ENCODE assay signal across 8 cellular contexts in the genomic region with DNA sequence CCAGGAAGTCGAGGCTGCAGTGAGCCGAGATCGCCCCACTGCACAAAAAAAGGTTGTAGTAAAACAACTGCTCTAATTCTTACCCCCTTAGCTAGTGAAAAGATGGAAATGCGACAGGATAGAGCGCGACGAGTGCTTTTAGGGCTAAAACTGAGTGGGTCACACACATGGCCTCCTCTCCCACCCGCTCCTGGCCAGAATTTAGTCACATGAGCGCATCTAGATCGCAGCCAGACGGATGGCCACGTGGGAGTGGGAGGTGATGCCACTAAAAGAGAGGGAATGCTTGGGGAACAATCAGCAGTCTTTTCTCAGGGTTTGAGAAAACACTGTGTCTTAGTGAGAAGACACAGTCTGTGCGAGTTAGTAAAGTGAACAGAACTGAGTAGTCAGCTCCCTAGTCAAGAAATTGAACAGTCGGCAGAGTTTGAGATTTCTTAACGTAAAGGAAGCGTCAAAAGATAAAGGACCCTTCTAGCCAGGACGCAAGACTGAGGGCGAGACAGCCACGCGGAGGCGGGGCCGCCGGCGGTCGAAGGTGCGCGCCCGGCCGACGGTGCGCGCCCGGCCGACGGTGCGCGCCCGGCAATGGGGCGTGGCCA. TPM values are rescaled to one million over a fixed set of nuclear protein-coding genes. Genes with fewer than 3 reads are reported as not detected.
DNase-seq lines count a peak whose midpoint lies in the region; ATAC-seq and TF ChIP-seq lines count a peak whose summit lies in the region.

No MANE protein-coding gene starts in this region.

- H3K9me3 ChIP-seq in PC-9 (ENCODE audit: insufficient read depth, low read depth) (no peaks in the 10 kb centered on the region), esophagus squamous epithelium (no peaks in the 10 kb centered on the region)

- peaks cover 10% of the 10 kb centered on the region; the same call in 1 of the 2 replicates for H3K79me2 ChIP-seq in PC-9 (ENCODE audit: low read depth)

- H3K4me2 ChIP-seq in PC-9 = peak overlapping the region; percentile 96

- no peaks in the 10 kb centered on the region; the same call in 1 of the 2 replicates for H3F3A ChIP-seq in PC-9 (ENCODE audit: insufficient read depth, low read depth)

- H2AFZ ChIP-seq in PC-9 = peak overlapping the region; percentile 87

- DNase-seq in PC-9 (no peak), esophagus squamous epithelium (lab: John Stamatoyannopoulos, UW) (no peak), skeletal muscle cell (ENCODE audit: low read depth) (no peak)
- DNase-seq in activated effector memory CD4-positive, alpha-beta T cell treated with anti-CD3 and anti-CD28 coated beads, Interleukin-2, amount 50 U/mL, for 16 hours = no peak
- DNase-seq in activated CD4-positive, alpha-beta T cell treated with anti-CD3 and anti-CD28 coated beads, Interleukin-2, amount 50 U/mL, for 48 hours = no peak

- peaks cover 30% of the 10 kb centered on the region for H3K27me3 ChIP-seq in PC-9 (ENCODE audit: insufficient read depth, low read depth)
- peaks cover 0 to 16% (median 0%) of the 10 kb centered on the region in 4 donors for H3K27me3 ChIP-seq in esophagus squamous epithelium

- WGBS in esophagus squamous epithelium, 2 donors = 16 to 18% methylated on average over 32 to 39 of the region's 39 CpGs

- POLR2A ChIA-PET in PC-9 (lab: Charles Lee; ENCODE audit: unreplicated experiment) = interaction anchor here (0.6 to 0.8 kb wide), 2 partner anchors 19 to 127 kb away, joined by 6 to 7 read pairs; no protein-coding TSS in a partner anchor

- intact Hi-C loops in PC-9 (cut with micrococcal nuclease; ENCODE audit: unreplicated experiment) (loop anchor here (1.0 kb wide), 1 partner anchor 43 kb away; no protein-coding TSS in a partner anchor), esophagus squamous epithelium (cut with DNase I) (no loop called here)

- CTCF ChIA-PET in PC-9 (lab: Charles Lee) = no interaction called here

- H3K27ac ChIP-seq in PC-9 = no peak overlapping the region
- H3K27ac ChIP-seq in esophagus squamous epithelium = peak overlapping the region; percentile 90 to 97 (median 92)

- 0 out of 2 replicates have a peak, but pooled peaks cover 5% of the 10 kb centered on the region for H4K20me1 ChIP-seq in PC-9 (ENCODE audit: insufficient read depth)

- TF ChIP-seq CTCF in PC-9 (conservative IDR thresholded peaks at IDR 0.05) = no peak
- no peak for TF ChIP-seq CTCF in esophagus squamous epithelium (IDR thresholded peaks at IDR 0.05)

- no peaks in the 10 kb centered on the region for H3K9me2 ChIP-seq in PC-9 (ENCODE audit: insufficient read depth)

- no peak for TF ChIP-seq POLR2A in esophagus squamous epithelium (IDR thresholded peaks at IDR 0.05)

- no TSS peak for BruUV-seq in PC-9 (replicated peaks; lab: Mats Ljungman, UMichigan)

- peak; percentile 1 for ATAC-seq in GM21526 (IDR thresholded peaks at IDR 0.05; ENCODE audit: low FRiP score, unreplicated experiment)
- ATAC-seq in HG02885 (IDR thresholded peaks at IDR 0.05; ENCODE audit: poor library complexity, unreplicated experiment) = no peak
- ATAC-seq in GM19395 (IDR thresholded peaks at IDR 0.05; ENCODE audit: unreplicated experiment) = no peak

- no peaks in the 10 kb centered on the region for H3K36me3 ChIP-seq in PC-9 (ENCODE audit: low read depth)
- H3K36me3 ChIP-seq in esophagus squamous epithelium = peaks cover 0 to 18% (median 7%) of the 10 kb centered on the region in 3 donors

- H3K4me3 ChIP-seq in PC-9 (peak overlapping the region; percentile 79), esophagus squamous epithelium (peak overlapping the region; percentile 65 to 96 (median 78)), skeletal muscle cell (ENCODE audit: low read depth, low read length) (peak overlapping the region; percentile 94)

- peaks cover 13% of the 10 kb centered on the region; the same call in 1 of the 2 replicates for H3K4me1 ChIP-seq in PC-9 (replicated peaks; ENCODE audit: insufficient read depth)
- H3K4me1 ChIP-seq in esophagus squamous epithelium = peaks cover 14 to 34% (median 15%) of the 10 kb centered on the region in 3 donors

RNA-seq across cellular contexts. Expression of gene ACTR5, which starts 0.7 kb away (rescaled TPM):
- total RNA-seq in PC-9 (2021) (7.8 and 10.1 TPM in 2 replicates), esophagus squamous epithelium (10 to 100 TPM in 1 of 4 donors, 1 to 10 TPM in 3; 7.0 to 12.2 (median 8.9) TPM)

RNA-seq across cellular contexts. Expression of gene SLC32A1, which starts 23.3 kb away (rescaled TPM):
- total RNA-seq in PC-9 (2021) (not detected in 2 replicates), esophagus squamous epithelium (not detected)

RNA-seq across cellular contexts. Expression of gene PPP1R16B, which starts 57.9 kb away (rescaled TPM):
- total RNA-seq in PC-9 (2021) (0.05 TPM in 1 of 2 replicates, not detected in the other), esophagus squamous epithelium (1 to 10 TPM in 3 of 4 donors, under 1 TPM in 1; 0.99 to 6.7 (median 3.6) TPM)
